1 cellular context compared by ENCODE assay signal in the genomic region with DNA sequence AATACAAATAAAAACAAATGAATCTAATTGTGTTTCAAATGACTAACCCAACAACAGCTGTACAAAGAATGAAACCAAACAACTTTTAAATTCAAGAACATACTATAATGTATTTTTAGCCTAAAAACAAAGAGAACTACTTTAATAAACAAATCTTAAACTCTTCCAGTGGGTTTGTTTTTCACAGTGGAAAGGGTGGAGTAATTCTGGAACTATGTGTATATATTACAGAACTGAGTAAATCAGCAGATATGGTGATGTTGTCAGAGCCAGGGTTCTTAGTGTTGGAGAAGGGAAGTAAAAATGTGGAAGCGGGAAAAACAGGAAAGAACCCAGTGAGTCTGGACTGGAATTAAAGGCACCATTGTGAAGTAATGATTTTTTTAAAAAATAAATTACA.
TF ChIP-seq lines count a peak whose summit lies in the region.

No MANE protein-coding gene starts in this region.

TF ChIP-seq in GM23338, 12 proteins besides CTCF, POLR2A, EP300 and RAD21 (continued from another document):
- TF ChIP-seq, protein P1, sequence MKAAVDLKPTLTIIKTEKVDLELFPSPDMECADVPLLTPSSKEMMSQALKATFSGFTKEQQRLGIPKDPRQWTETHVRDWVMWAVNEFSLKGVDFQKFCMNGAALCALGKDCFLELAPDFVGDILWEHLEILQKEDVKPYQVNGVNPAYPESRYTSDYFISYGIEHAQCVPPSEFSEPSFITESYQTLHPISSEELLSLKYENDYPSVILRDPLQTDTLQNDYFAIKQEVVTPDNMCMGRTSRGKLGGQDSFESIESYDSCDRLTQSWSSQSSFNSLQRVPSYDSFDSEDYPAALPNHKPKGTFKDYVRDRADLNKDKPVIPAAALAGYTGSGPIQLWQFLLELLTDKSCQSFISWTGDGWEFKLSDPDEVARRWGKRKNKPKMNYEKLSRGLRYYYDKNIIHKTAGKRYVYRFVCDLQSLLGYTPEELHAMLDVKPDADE (IDR thresholded peaks at IDR 0.05): no peak
- TF ChIP-seq CREB1 (CRISPR knock-in tag; IDR thresholded peaks at IDR 0.05; ENCODE audit: low read depth) (no peak), EZH2 (IDR thresholded peaks at IDR 0.05; ENCODE audit: low read depth, unreplicated experiment) (no peak), STAT1 (IDR thresholded peaks at IDR 0.05; ENCODE audit: unreplicated experiment) (no peak)
- TF ChIP-seq, protein P2, sequence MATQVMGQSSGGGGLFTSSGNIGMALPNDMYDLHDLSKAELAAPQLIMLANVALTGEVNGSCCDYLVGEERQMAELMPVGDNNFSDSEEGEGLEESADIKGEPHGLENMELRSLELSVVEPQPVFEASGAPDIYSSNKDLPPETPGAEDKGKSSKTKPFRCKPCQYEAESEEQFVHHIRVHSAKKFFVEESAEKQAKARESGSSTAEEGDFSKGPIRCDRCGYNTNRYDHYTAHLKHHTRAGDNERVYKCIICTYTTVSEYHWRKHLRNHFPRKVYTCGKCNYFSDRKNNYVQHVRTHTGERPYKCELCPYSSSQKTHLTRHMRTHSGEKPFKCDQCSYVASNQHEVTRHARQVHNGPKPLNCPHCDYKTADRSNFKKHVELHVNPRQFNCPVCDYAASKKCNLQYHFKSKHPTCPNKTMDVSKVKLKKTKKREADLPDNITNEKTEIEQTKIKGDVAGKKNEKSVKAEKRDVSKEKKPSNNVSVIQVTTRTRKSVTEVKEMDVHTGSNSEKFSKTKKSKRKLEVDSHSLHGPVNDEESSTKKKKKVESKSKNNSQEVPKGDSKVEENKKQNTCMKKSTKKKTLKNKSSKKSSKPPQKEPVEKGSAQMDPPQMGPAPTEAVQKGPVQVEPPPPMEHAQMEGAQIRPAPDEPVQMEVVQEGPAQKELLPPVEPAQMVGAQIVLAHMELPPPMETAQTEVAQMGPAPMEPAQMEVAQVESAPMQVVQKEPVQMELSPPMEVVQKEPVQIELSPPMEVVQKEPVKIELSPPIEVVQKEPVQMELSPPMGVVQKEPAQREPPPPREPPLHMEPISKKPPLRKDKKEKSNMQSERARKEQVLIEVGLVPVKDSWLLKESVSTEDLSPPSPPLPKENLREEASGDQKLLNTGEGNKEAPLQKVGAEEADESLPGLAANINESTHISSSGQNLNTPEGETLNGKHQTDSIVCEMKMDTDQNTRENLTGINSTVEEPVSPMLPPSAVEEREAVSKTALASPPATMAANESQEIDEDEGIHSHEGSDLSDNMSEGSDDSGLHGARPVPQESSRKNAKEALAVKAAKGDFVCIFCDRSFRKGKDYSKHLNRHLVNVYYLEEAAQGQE (IDR thresholded peaks at IDR 0.05; ENCODE audit: unreplicated experiment): no peak
